In genomic region chr3:129239992-129240391, GRCh38 we compare ENCODE assay signal across 16 cellular contexts. TPM values are rescaled to one million over a fixed set of nuclear protein-coding genes. Genes with fewer than 3 reads are reported as not detected.
DNase-seq lines count a peak whose midpoint lies in the region; ATAC-seq and TF ChIP-seq lines count a peak whose summit lies in the region.
"Had no signal": no experiment of that assay in that cellular context is flagged by ENCODE, and none has a peak within 500 bp of the region (broad histone marks: within the 10 kb centered on the region; RNA-seq: fewer than 3 reads in every experiment).

No MANE protein-coding gene starts in this region.

- WGBS in mammary epithelial cell (ENCODE audit: low coverage, missing lambda C conversion rate), result 55% methylated on average over 6 of the region's 6 CpGs
- no CpG with 5 or more reads among the region's 6 CpGs for WGBS in trophoblast cell (ENCODE audit: extremely low coverage, insufficient coverage, insufficient read length)

- CTCF ChIA-PET in activated CD8-positive, alpha-beta memory T cell treated with anti-CD3 and anti-CD28 coated beads, Interleukin-2, amount 10 ng/mL, durations not matched to agents 7 days and 5 days (lab: Charles Lee), result interaction anchor here (1.1 to 4.7 kb wide), 9 partner anchors 10 to 622 kb away, joined by 3 to 26 read pairs (median 13); partner anchors contain the start of genes CNBP and RAB43
- CTCF ChIA-PET in mammary epithelial cell (lab: Charles Lee; ENCODE audit: low non-redundant PET), result no interaction called here

- H3K36me3 Mint-ChIP-seq in activated CD8-positive, alpha-beta memory T cell treated with anti-CD3 and anti-CD28 coated beads, Interleukin-2, amount 10 ng/mL, durations not matched to agents 7 days and 5 days, result no peaks in the 10 kb centered on the region

- no peak overlapping the region for H2AK5ac ChIP-seq in trophoblast cell (ENCODE audit: low read length)

- no peaks in the 10 kb centered on the region for H3K27me3 Mint-ChIP-seq in activated CD8-positive, alpha-beta memory T cell treated with anti-CD3 and anti-CD28 coated beads, Interleukin-2, amount 10 ng/mL, durations not matched to agents 7 days and 5 days

- in situ Hi-C loops in mammary epithelial cell (cut with MboI; ENCODE audit: low sequenced_read_pairs in 2 of 2), result no loop called here

- H3K18ac ChIP-seq in trophoblast cell (ENCODE audit: low read length), result no peak overlapping the region

- H3K23ac ChIP-seq in trophoblast cell (ENCODE audit: low read length), result no peak overlapping the region

- H3K36me3 ChIP-seq in mammary epithelial cell (ENCODE audit: insufficient read depth, low read length) (no peaks in the 10 kb centered on the region), trophoblast cell (ENCODE audit: control insufficient read depth in 1 of 2, insufficient read depth in 2 of 2, low read length in 2 of 2) (no peaks in the 10 kb centered on the region), Peyer's patch (no peaks in the 10 kb centered on the region)
- H3K36me3 ChIP-seq: SJCRH30, uterus had no signal

- H4K20me1 ChIP-seq in mammary epithelial cell (ENCODE audit: insufficient read depth, low read length), result no peaks in the 10 kb centered on the region

- H2AFZ ChIP-seq in mammary epithelial cell (ENCODE audit: low read depth, low read length) (peak overlapping the region; percentile 7), trophoblast cell (ENCODE audit: insufficient read depth, low read length, poor library complexity) (no peak overlapping the region)
- H2AFZ ChIP-seq: hepatocyte had no signal

- H3K4ac ChIP-seq in trophoblast cell (ENCODE audit: low read depth, low read length), result no peak overlapping the region

- peaks cover 43% of the 10 kb centered on the region for H3K4me1 Mint-ChIP-seq in activated CD8-positive, alpha-beta memory T cell treated with anti-CD3 and anti-CD28 coated beads, Interleukin-2, amount 10 ng/mL, durations not matched to agents 7 days and 5 days

- no peak overlapping the region for H3K14ac ChIP-seq in trophoblast cell (ENCODE audit: low read length)

- no peak for TF ChIP-seq POLR2A in Peyer's patch (IDR thresholded peaks at IDR 0.05)

- no peak overlapping the region for H3K9ac ChIP-seq in mammary epithelial cell (ENCODE audit: insufficient read depth, low read length)
- no peak overlapping the region for H3K9ac ChIP-seq in trophoblast cell (ENCODE audit: low read length)

- TF ChIP-seq CTCF in HL-60 (IDR thresholded peaks at IDR 0.05; ENCODE audit: insufficient read depth, low read length), result no peak
- no peak for TF ChIP-seq CTCF in mammary epithelial cell (conservative IDR thresholded peaks at IDR 0.05 in 1 of 2, IDR thresholded peaks at IDR 0.05 in 1 of 2; ENCODE audit: extremely low read depth in 1 of 2, insufficient read depth in 1 of 2, low read depth in 1 of 2, low read length in 2 of 2)
- no peak for TF ChIP-seq CTCF in Peyer's patch (IDR thresholded peaks at IDR 0.05)

- no peak overlapping the region for H4K91ac ChIP-seq in trophoblast cell (ENCODE audit: low read depth, low read length)

- no peaks in the 10 kb centered on the region for H3K79me1 ChIP-seq in trophoblast cell (ENCODE audit: low read length)

- peak overlapping the region; percentile 39 for H4K8ac ChIP-seq in trophoblast cell (ENCODE audit: low read depth, low read length)

- H3K27me3 ChIP-seq in HL-60 (ENCODE audit: insufficient read depth, poor library complexity, severe bottlenecking) (no peaks in the 10 kb centered on the region), mammary epithelial cell (ENCODE audit: insufficient read depth, low read length) (no peaks in the 10 kb centered on the region), trophoblast cell (ENCODE audit: insufficient read depth, low read length) (no peaks in the 10 kb centered on the region), Peyer's patch (no peaks in the 10 kb centered on the region)
- H3K27me3 ChIP-seq: hepatocyte, SJCRH30, uterus had no signal

- H3K4me3 ChIP-seq in HL-60 (replicated peaks; ENCODE audit: insufficient read depth, low read length) (no peak overlapping the region), mammary epithelial cell (replicated peaks in 1 of 3; ENCODE audit: insufficient read depth in 1 of 3, low read depth in 2 of 3, low read length in 3 of 3) (no peak overlapping the region), trophoblast cell (ENCODE audit: low read depth, low read length) (no peak overlapping the region), Peyer's patch (no peak overlapping the region)
- H3K4me3 ChIP-seq: hepatocyte, SJCRH30, uterus had no signal

- no peaks in the 10 kb centered on the region for H3K9me3 Mint-ChIP-seq in activated CD8-positive, alpha-beta memory T cell treated with anti-CD3 and anti-CD28 coated beads, Interleukin-2, amount 10 ng/mL, durations not matched to agents 7 days and 5 days (ENCODE audit: low read depth)

- ATAC-seq in activated CD8-positive, alpha-beta memory T cell treated with anti-CD3 and anti-CD28 coated beads, Interleukin-2, amount 10 ng/mL, durations not matched to agents 7 days and 5 days, result no peak

- no TSS peak for BruUV-seq in mammary epithelial cell (replicated peaks; lab: Mats Ljungman, UMichigan)

- no peak overlapping the region for H4K12ac ChIP-seq in trophoblast cell (ENCODE audit: low read depth, low read length)

- intact Hi-C loops in mammary epithelial cell (cut with micrococcal nuclease), result no loop called here

- no peak overlapping the region for H3K4me2 ChIP-seq in mammary epithelial cell (ENCODE audit: insufficient read depth, low read depth, low read length)
- H3K4me2 ChIP-seq in trophoblast cell (ENCODE audit: low read length), result no peak overlapping the region
- H3K4me2 ChIP-seq: hepatocyte had no signal

- H3K79me2 ChIP-seq in mammary epithelial cell (ENCODE audit: insufficient read depth, low read length), result no peaks in the 10 kb centered on the region
- H3K79me2 ChIP-seq in trophoblast cell (ENCODE audit: control insufficient read depth, insufficient read depth, low read length, poor library complexity), result no peaks in the 10 kb centered on the region
- H3K79me2 ChIP-seq: hepatocyte had no signal

- no peaks in the 10 kb centered on the region for H3K9me3 ChIP-seq in mammary epithelial cell (replicated peaks; ENCODE audit: insufficient read depth, low read length)
- peaks cover 3% of the 10 kb centered on the region for H3K9me3 ChIP-seq in trophoblast cell (ENCODE audit: insufficient read depth, low read depth, low read length)
- H3K9me3 ChIP-seq in Peyer's patch, result no peaks in the 10 kb centered on the region
- H3K9me3 ChIP-seq: SJCRH30, uterus had no signal

- H3K27ac ChIP-seq in HL-60 (replicated peaks) (peak overlapping the region; percentile 20), mammary epithelial cell (ENCODE audit: insufficient read depth, low read depth, low read length) (no peak overlapping the region), trophoblast cell (ENCODE audit: low read depth, low read length) (no peak overlapping the region), Peyer's patch (no peak overlapping the region)
- H3K27ac ChIP-seq: hepatocyte, SJCRH30, uterus had no signal

- H3K4me1 ChIP-seq in mammary epithelial cell (ENCODE audit: insufficient read depth, low read length) (peaks cover 23% of the 10 kb centered on the region), trophoblast cell (ENCODE audit: control insufficient read depth in 1 of 2, insufficient read depth in 2 of 2, low read length in 2 of 2) (peaks cover 0 to 2% of the 10 kb centered on the region in 2 experiments), Peyer's patch (peaks cover 0 to under 1% (median 0%) of the 10 kb centered on the region in 4 donors)
- H3K4me1 ChIP-seq: SJCRH30, uterus had no signal

- H2BK120ac ChIP-seq in trophoblast cell (ENCODE audit: insufficient read depth, low read length, poor library complexity), result no peak overlapping the region

- peak overlapping the region; percentile 92 for H3K27ac Mint-ChIP-seq in activated CD8-positive, alpha-beta memory T cell treated with anti-CD3 and anti-CD28 coated beads, Interleukin-2, amount 10 ng/mL, durations not matched to agents 7 days and 5 days

- no peak overlapping the region for H2BK5ac ChIP-seq in trophoblast cell (ENCODE audit: low read depth, low read length, poor library complexity)

- H2BK12ac ChIP-seq in trophoblast cell (ENCODE audit: low read length), result no peak overlapping the region

- dilution Hi-C loops in mammary epithelial cell (cut with HindIII; ENCODE audit: low sequenced_read_pairs), result no loop called here

- peak overlapping the region; percentile 10 for H3K4me3 Mint-ChIP-seq in activated CD8-positive, alpha-beta memory T cell treated with anti-CD3 and anti-CD28 coated beads, Interleukin-2, amount 10 ng/mL, durations not matched to agents 7 days and 5 days

- no peak for DNase-seq in activated CD8-positive, alpha-beta memory T cell treated with anti-CD3 and anti-CD28 coated beads, Interleukin-2, amount 10 ng/mL, durations not matched to agents 7 days and 5 days
- no peak for DNase-seq in activated CD8-positive, alpha-beta memory T cell treated with anti-CD3 and anti-CD28 coated beads, Interleukin-2, amount 50 U/mL, for 48 hours
- DNase-seq in HL-60 (ENCODE audit: low read depth in 1 of 2, low spot score in 1 of 2) (no peak), mammary epithelial cell (no peak), trophoblast cell (no peak), NCI-H1436 (lab: John Stamatoyannopoulos, UW) (no peak), Peyer's patch (no peak), NCI-H1694 treated with DMSO at 0.1 percent for 48 hours (lab: John Stamatoyannopoulos, UW) (no peak)
- DNase-seq: activated gamma-delta T cell; Calu3; IMR-90; NK-92 treated with Interleukin-12 subunit alpha and Interleukin-12 subunit beta, amount 100 ng/mL, for 24 hours; SJCRH30; stimulated activated naive CD8-positive, alpha-beta T cell treated with anti-CD3 and anti-CD28 coated beads, Interleukin-15, Interleukin-2, amounts not matched to agents 100 U/mL and 50 U/mL, for 24 hours; uterus had no signal

RNA-seq across cellular contexts. Expression of gene COPG1, which starts 9.4 kb away (rescaled TPM):
- 100 to 1,000 TPM; 130 to 141 TPM for total RNA-seq in activated CD8-positive, alpha-beta memory T cell treated with anti-CD3 and anti-CD28 coated beads, Interleukin-2, amount 10 ng/mL, durations not matched to agents 7 days and 5 days
- total RNA-seq in mammary epithelial cell (100 to 1,000 TPM; 173 to 176 TPM), Peyer's patch (100 to 1,000 TPM; 120 to 220 (median 176) TPM)
- polyA plus RNA-seq in mammary epithelial cell, result 98.1 TPM
- polyA minus RNA-seq in mammary epithelial cell, result 175 TPM
- 102 and 105 TPM in 2 replicates for polyA plus RNA-seq in trophoblast cell (2013)

RNA-seq across cellular contexts. Expression of gene HMCES, which starts 38.7 kb away (rescaled TPM):
- total RNA-seq in activated CD8-positive, alpha-beta memory T cell treated with anti-CD3 and anti-CD28 coated beads, Interleukin-2, amount 10 ng/mL, durations not matched to agents 7 days and 5 days, result 10 to 100 TPM; 43.4 to 52.1 TPM
- total RNA-seq in mammary epithelial cell, result 10 to 100 TPM; 36.2 to 77.8 TPM
- polyA plus RNA-seq in mammary epithelial cell, result 57.1 TPM
- 67.3 TPM for polyA minus RNA-seq in mammary epithelial cell
- 21.7 and 22.2 TPM in 2 replicates for polyA plus RNA-seq in trophoblast cell (2013)
- 10 to 100 TPM; 22.2 to 29.7 (median 24.2) TPM for total RNA-seq in Peyer's patch

RNA-seq across cellular contexts. Expression of gene CNBP, which starts 56.3 kb away (rescaled TPM):
- 100 to 1,000 TPM; 270 to 330 TPM for total RNA-seq in activated CD8-positive, alpha-beta memory T cell treated with anti-CD3 and anti-CD28 coated beads, Interleukin-2, amount 10 ng/mL, durations not matched to agents 7 days and 5 days
- total RNA-seq in mammary epithelial cell (100 to 1,000 TPM; 252 to 307 TPM), Peyer's patch (100 to 1,000 TPM; 191 to 261 (median 231) TPM)
- polyA plus RNA-seq in mammary epithelial cell, result 349 TPM
- 213 TPM for polyA minus RNA-seq in mammary epithelial cell
- polyA plus RNA-seq in trophoblast cell (2013), result 220 and 228 TPM in 2 replicates
